In genomic region chr15:87826119-87826730, GRCh38 we compare ENCODE assay signal across 19 cellular contexts.
"Had no signal": no experiment of that assay in that cellular context is flagged by ENCODE, and none has a peak within 500 bp of the region (broad histone marks: within the 10 kb centered on the region; RNA-seq: fewer than 3 reads in every experiment).

No MANE protein-coding gene starts in this region.

- DNase-seq: activated CD4-positive, alpha-beta T cell treated with anti-CD3 and anti-CD28 coated beads, Interleukin-2, amount 10 ng/mL, durations not matched to agents 7 days and 5 days; activated CD8-positive, alpha-beta memory T cell treated with anti-CD3 and anti-CD28 coated beads, Interleukin-2, amount 10 ng/mL, durations not matched to agents 7 days and 5 days; activated CD8-positive, alpha-beta T cell treated with anti-CD3 and anti-CD28 coated beads for 36 hours; activated T-cell treated with anti-CD3 and anti-CD28 coated beads for 4 hours; adrenal gland; central memory CD4-positive, alpha-beta T cell; colonic mucosa; dorsolateral prefrontal cortex; foreskin fibroblast; heart right ventricle; left ventricle myocardium superior; mammary epithelial cell; occipital lobe; small intestine; stimulated activated CD4-positive, alpha-beta T cell treated with anti-CD3 and anti-CD28 coated beads, Interleukin-2, amount 100 ng/mL, for 24 hours; stimulated activated naive CD8-positive, alpha-beta T cell treated with anti-CD3 and anti-CD28 coated beads, Interleukin-15, amount 100 ng/mL, for 72 hours had no signal

- H3K27me3 Mint-ChIP-seq: activated CD4-positive, alpha-beta T cell treated with anti-CD3 and anti-CD28 coated beads, Interleukin-2, amount 10 ng/mL, durations not matched to agents 7 days and 5 days; activated CD8-positive, alpha-beta memory T cell treated with anti-CD3 and anti-CD28 coated beads, Interleukin-2, amount 10 ng/mL, durations not matched to agents 7 days and 5 days had no signal

- H3K27ac Mint-ChIP-seq: activated CD4-positive, alpha-beta T cell treated with anti-CD3 and anti-CD28 coated beads, Interleukin-2, amount 10 ng/mL, durations not matched to agents 7 days and 5 days; activated CD8-positive, alpha-beta memory T cell treated with anti-CD3 and anti-CD28 coated beads, Interleukin-2, amount 10 ng/mL, durations not matched to agents 7 days and 5 days; activated CD8-positive, alpha-beta T cell treated with anti-CD3 and anti-CD28 coated beads for 36 hours; activated naive CD8-positive, alpha-beta T cell; nephron; stimulated activated effector memory CD8-positive, alpha-beta T cell treated with anti-CD3 and anti-CD28 coated beads, Interleukin-12 subunit alpha, Interleukin-12 subunit beta, amount 100 ng/mL, for 72 hours; stimulated activated naive CD8-positive, alpha-beta T cell treated with anti-CD3 and anti-CD28 coated beads, Interleukin-15, amount 100 ng/mL, for 72 hours had no signal

- H3K4me3 Mint-ChIP-seq: activated CD4-positive, alpha-beta T cell treated with anti-CD3 and anti-CD28 coated beads, Interleukin-2, amount 10 ng/mL, durations not matched to agents 7 days and 5 days; activated CD8-positive, alpha-beta memory T cell treated with anti-CD3 and anti-CD28 coated beads, Interleukin-2, amount 10 ng/mL, durations not matched to agents 7 days and 5 days; activated CD8-positive, alpha-beta T cell treated with anti-CD3 and anti-CD28 coated beads for 36 hours; activated naive CD8-positive, alpha-beta T cell; nephron; stimulated activated effector memory CD8-positive, alpha-beta T cell treated with anti-CD3 and anti-CD28 coated beads, Interleukin-12 subunit alpha, Interleukin-12 subunit beta, amount 100 ng/mL, for 72 hours; stimulated activated naive CD8-positive, alpha-beta T cell treated with anti-CD3 and anti-CD28 coated beads, Interleukin-15, amount 100 ng/mL, for 72 hours had no signal

- H3K36me3 Mint-ChIP-seq: activated CD8-positive, alpha-beta memory T cell treated with anti-CD3 and anti-CD28 coated beads, Interleukin-2, amount 10 ng/mL, durations not matched to agents 7 days and 5 days; activated naive CD8-positive, alpha-beta T cell; stimulated activated effector memory CD8-positive, alpha-beta T cell treated with anti-CD3 and anti-CD28 coated beads, Interleukin-12 subunit alpha, Interleukin-12 subunit beta, amount 100 ng/mL, for 72 hours had no signal

- H3K4me1 Mint-ChIP-seq: activated CD4-positive, alpha-beta T cell treated with anti-CD3 and anti-CD28 coated beads, Interleukin-2, amount 10 ng/mL, durations not matched to agents 7 days and 5 days; activated CD8-positive, alpha-beta memory T cell treated with anti-CD3 and anti-CD28 coated beads, Interleukin-2, amount 10 ng/mL, durations not matched to agents 7 days and 5 days; nephron; stimulated activated effector memory CD8-positive, alpha-beta T cell treated with anti-CD3 and anti-CD28 coated beads, Interleukin-12 subunit alpha, Interleukin-12 subunit beta, amount 100 ng/mL, for 72 hours; stimulated activated naive CD8-positive, alpha-beta T cell treated with anti-CD3 and anti-CD28 coated beads, Interleukin-15, amount 100 ng/mL, for 72 hours had no signal

- H3K9me3 Mint-ChIP-seq: activated CD8-positive, alpha-beta T cell treated with anti-CD3 and anti-CD28 coated beads for 36 hours; nephron had no signal
